In genomic region chr7:151707757-151708156, GRCh38 we compare ENCODE assay signal across 31 cellular contexts.
"Had no signal": no experiment of that assay in that cellular context is flagged by ENCODE, and none has a peak within 500 bp of the region (broad histone marks: within the 10 kb centered on the region; RNA-seq: fewer than 3 reads in every experiment).

No MANE protein-coding gene starts in this region.

- H3K27ac Mint-ChIP-seq: activated B cell treated with CpG ODN at 0.5 μM for 24 hours; activated naive CD8-positive, alpha-beta T cell treated with anti-CD3 and anti-CD28 coated beads for 36 hours; activated T-helper 1 cell treated with anti-CD3 and anti-CD28 coated beads, Interleukin-12 subunit alpha, Interleukin-12 subunit beta, Interleukin-2, Interleukin-4 antibody, amounts not matched to agents 30 ng/mL and 10 ng/mL and 1 ng/mL, durations not matched to agents 14 hours and 24 hours and 36 hours; immature natural killer cell; stimulated activated effector memory CD8-positive, alpha-beta T cell treated with anti-CD3 and anti-CD28 coated beads, Interleukin-12 subunit alpha, Interleukin-12 subunit beta, amount 100 ng/mL, for 72 hours; stimulated activated naive CD8-positive, alpha-beta T cell treated with anti-CD3 and anti-CD28 coated beads, Interleukin-15, Interleukin-2, amounts not matched to agents 100 ng/mL and 50 ng/mL, for 24 hours; type B pancreatic cell had no signal

- H3K36me3 ChIP-seq: adrenal gland, colonic mucosa, gastroesophageal sphincter, uterus had no signal

- H3K4me3 ChIP-seq: adrenal gland, body of pancreas, colonic mucosa, gastroesophageal sphincter, lower lobe of right lung, uterus had no signal

- H3K9me3 ChIP-seq: adrenal gland, body of pancreas, colonic mucosa, gastroesophageal sphincter, lower lobe of right lung, uterus had no signal

- H3K4me1 ChIP-seq: colonic mucosa, uterus had no signal

- H3K36me3 Mint-ChIP-seq: activated naive CD8-positive, alpha-beta T cell treated with anti-CD3 and anti-CD28 coated beads for 36 hours; stimulated activated effector memory CD8-positive, alpha-beta T cell treated with anti-CD3 and anti-CD28 coated beads, Interleukin-12 subunit alpha, Interleukin-12 subunit beta, amount 100 ng/mL, for 72 hours; type B pancreatic cell had no signal

- H3K27ac ChIP-seq: adrenal gland, body of pancreas, colonic mucosa, gastroesophageal sphincter, lower lobe of right lung, uterus had no signal

- H3K9me3 Mint-ChIP-seq: activated B cell treated with CpG ODN at 0.5 μM for 24 hours; activated naive CD4-positive, alpha-beta T cell treated with anti-CD3 and anti-CD28 coated beads for 36 hours; activated naive CD8-positive, alpha-beta T cell treated with anti-CD3 and anti-CD28 coated beads for 36 hours; activated T-helper 1 cell treated with anti-CD3 and anti-CD28 coated beads, Interleukin-12 subunit alpha, Interleukin-12 subunit beta, Interleukin-2, Interleukin-4 antibody, amounts not matched to agents 30 ng/mL and 10 ng/mL and 1 ng/mL, durations not matched to agents 14 hours and 24 hours and 36 hours; immature natural killer cell; naive thymus-derived CD8-positive, alpha-beta T cell; stimulated activated effector memory CD8-positive, alpha-beta T cell treated with anti-CD3 and anti-CD28 coated beads, Interleukin-12 subunit alpha, Interleukin-12 subunit beta, amount 100 ng/mL, for 72 hours; stimulated activated naive CD8-positive, alpha-beta T cell treated with anti-CD3 and anti-CD28 coated beads, Interleukin-15, Interleukin-2, amounts not matched to agents 100 ng/mL and 50 ng/mL, for 24 hours; type B pancreatic cell had no signal

- H3K4me3 Mint-ChIP-seq: activated B cell treated with CpG ODN at 0.5 μM for 24 hours; activated naive CD4-positive, alpha-beta T cell treated with anti-CD3 and anti-CD28 coated beads for 36 hours; activated naive CD8-positive, alpha-beta T cell treated with anti-CD3 and anti-CD28 coated beads for 36 hours; activated T-helper 1 cell treated with anti-CD3 and anti-CD28 coated beads, Interleukin-12 subunit alpha, Interleukin-12 subunit beta, Interleukin-2, Interleukin-4 antibody, amounts not matched to agents 30 ng/mL and 10 ng/mL and 1 ng/mL, durations not matched to agents 14 hours and 24 hours and 36 hours; immature natural killer cell; naive thymus-derived CD8-positive, alpha-beta T cell; neural crest cell; stimulated activated effector memory CD8-positive, alpha-beta T cell treated with anti-CD3 and anti-CD28 coated beads, Interleukin-12 subunit alpha, Interleukin-12 subunit beta, amount 100 ng/mL, for 72 hours; stimulated activated naive CD8-positive, alpha-beta T cell treated with anti-CD3 and anti-CD28 coated beads, Interleukin-15, Interleukin-2, amounts not matched to agents 100 ng/mL and 50 ng/mL, for 24 hours; type B pancreatic cell had no signal

- DNase-seq: activated B cell treated with CpG ODN at 0.5 μM for 24 hours; activated CD4-positive, alpha-beta T cell treated with anti-CD3 and anti-CD28 coated beads for 4 hours; activated CD4-positive, alpha-beta T cell treated with anti-CD3 and anti-CD28 coated beads, Interleukin-2, amount 50 U/mL, for 4 hours; activated CD8-positive, alpha-beta memory T cell treated with anti-CD3 and anti-CD28 coated beads for 24 hours; activated effector memory CD4-positive, alpha-beta T cell treated with anti-CD3 and anti-CD28 coated beads, Interleukin-2, amount 50 U/mL, for 16 hours; activated naive CD4-positive, alpha-beta T cell treated with anti-CD3 and anti-CD28 coated beads for 36 hours; activated naive CD8-positive, alpha-beta T cell treated with anti-CD3 and anti-CD28 coated beads for 36 hours; adrenal gland; aorta; body of pancreas; cerebellar nuclear complex; colonic mucosa; effector CD8-positive, alpha-beta T cell; erythroblast; hippocampal formation; immature natural killer cell; kidney; lower lobe of right lung; mesenchymal stem cell; naive thymus-derived CD8-positive, alpha-beta T cell; small intestine; stimulated activated CD4-positive, alpha-beta T cell treated with anti-CD3 and anti-CD28 coated beads, Interleukin-4, amount 100 ng/mL, for 24 hours; T-helper 2 cell; uterus had no signal

- H3K27me3 Mint-ChIP-seq: activated B cell treated with CpG ODN at 0.5 μM for 24 hours; activated naive CD8-positive, alpha-beta T cell treated with anti-CD3 and anti-CD28 coated beads for 36 hours; naive thymus-derived CD8-positive, alpha-beta T cell; stimulated activated naive CD8-positive, alpha-beta T cell treated with anti-CD3 and anti-CD28 coated beads, Interleukin-15, Interleukin-2, amounts not matched to agents 100 ng/mL and 50 ng/mL, for 24 hours had no signal

- ATAC-seq: body of pancreas; gastroesophageal sphincter; lower lobe of right lung; naive thymus-derived CD8-positive, alpha-beta T cell; sciatic nerve; stimulated activated effector memory CD8-positive, alpha-beta T cell treated with anti-CD3 and anti-CD28 coated beads, Interleukin-12 subunit alpha, Interleukin-12 subunit beta, amount 100 ng/mL, for 72 hours had no signal

- H3K27me3 ChIP-seq: adrenal gland, body of pancreas, colonic mucosa, gastroesophageal sphincter, uterus had no signal
